Comparison of ENCODE assay signal across 23 cellular contexts in the genomic region with DNA sequence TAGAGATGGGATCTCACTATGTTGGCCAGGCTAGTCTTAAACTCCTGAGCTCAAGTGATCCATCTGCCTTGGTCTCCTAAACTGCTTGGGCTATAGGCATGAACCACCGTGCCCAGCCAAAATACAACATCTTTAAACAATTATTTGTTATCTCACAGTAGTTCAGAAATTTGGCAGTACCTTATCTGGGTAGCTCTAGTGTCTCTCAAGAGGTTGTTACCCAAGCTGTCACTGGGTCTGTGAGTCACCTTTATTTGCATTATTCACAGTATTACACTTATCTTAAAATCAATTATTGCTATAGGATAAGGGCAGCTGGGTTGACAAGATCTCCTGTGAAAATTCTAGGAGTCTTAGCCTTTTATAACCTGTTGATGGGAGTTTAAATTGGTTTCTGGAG.
"Had no signal": no experiment of that assay in that cellular context is flagged by ENCODE, and none has a peak within 500 bp of the region (broad histone marks: within the 10 kb centered on the region; RNA-seq: fewer than 3 reads in every experiment).

No MANE protein-coding gene starts in this region.

- H3K27ac ChIP-seq: colonic mucosa, coronary artery, dorsolateral prefrontal cortex, epithelial cell of prostate, esophagus muscularis mucosa, esophagus squamous epithelium, foreskin keratinocyte, gastrocnemius medialis, gastroesophageal sphincter, heart left ventricle, heart right ventricle had no signal

- H3K9me3 ChIP-seq: colonic mucosa, esophagus muscularis mucosa, esophagus squamous epithelium, gastrocnemius medialis, gastroesophageal sphincter, heart left ventricle, heart right ventricle had no signal

- DNase-seq: colonic mucosa; cortex of kidney; dermis blood vessel endothelial cell; dorsolateral prefrontal cortex; effector CD4-positive, alpha-beta T cell; effector CD8-positive, alpha-beta T cell; effector memory CD4-positive, alpha-beta T cell; effector memory CD8-positive, alpha-beta T cell; endodermal cell; erythroblast; esophagus squamous epithelium; foreskin fibroblast; foreskin keratinocyte; foreskin melanocyte; gastrocnemius medialis; glutamatergic neuron; head of caudate nucleus; heart left ventricle; heart right ventricle had no signal

- H3K36me3 ChIP-seq: colonic mucosa, esophagus muscularis mucosa, esophagus squamous epithelium, gastrocnemius medialis, gastroesophageal sphincter, heart left ventricle, heart right ventricle had no signal

- H3K27me3 ChIP-seq: colonic mucosa, dorsolateral prefrontal cortex, esophagus muscularis mucosa, esophagus squamous epithelium, foreskin keratinocyte, gastrocnemius medialis, gastroesophageal sphincter had no signal

- H3K4me1 ChIP-seq: colonic mucosa, esophagus squamous epithelium, foreskin keratinocyte, gastrocnemius medialis, gastroesophageal sphincter, heart left ventricle had no signal

- H3K4me3 ChIP-seq: colonic mucosa, coronary artery, dorsolateral prefrontal cortex, esophagus muscularis mucosa, esophagus squamous epithelium, gastrocnemius medialis, gastroesophageal sphincter, heart left ventricle, heart right ventricle had no signal
